Comparison of ENCODE assay signal across 1 cellular context in the genomic region with DNA sequence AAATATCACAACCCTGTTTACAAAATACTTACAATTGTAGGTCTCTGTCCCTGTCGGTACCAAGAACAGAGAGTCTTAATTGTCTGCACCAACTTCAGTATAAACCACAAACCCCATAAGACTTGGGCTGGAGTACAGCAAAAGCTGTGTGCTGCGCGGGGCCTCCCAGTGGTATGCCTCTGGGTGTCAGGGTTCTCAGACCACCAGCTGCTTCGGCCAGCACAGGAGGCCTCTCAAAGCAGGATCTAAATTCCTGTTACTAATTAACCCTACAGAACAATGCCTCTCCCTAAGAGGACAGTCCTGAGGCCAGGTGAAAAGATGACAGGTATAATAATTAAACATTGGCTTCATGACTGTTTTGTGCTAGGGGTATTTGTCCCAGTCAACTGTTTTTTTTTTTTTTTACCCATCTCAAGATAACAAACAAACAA.
TF ChIP-seq lines count a peak whose summit lies in the region.

No MANE protein-coding gene starts in this region.

TF ChIP-seq in IMR-90, 13 proteins besides CTCF, POLR2A, EP300 and RAD21 (continued from another document):
- TF ChIP-seq, protein P1, sequence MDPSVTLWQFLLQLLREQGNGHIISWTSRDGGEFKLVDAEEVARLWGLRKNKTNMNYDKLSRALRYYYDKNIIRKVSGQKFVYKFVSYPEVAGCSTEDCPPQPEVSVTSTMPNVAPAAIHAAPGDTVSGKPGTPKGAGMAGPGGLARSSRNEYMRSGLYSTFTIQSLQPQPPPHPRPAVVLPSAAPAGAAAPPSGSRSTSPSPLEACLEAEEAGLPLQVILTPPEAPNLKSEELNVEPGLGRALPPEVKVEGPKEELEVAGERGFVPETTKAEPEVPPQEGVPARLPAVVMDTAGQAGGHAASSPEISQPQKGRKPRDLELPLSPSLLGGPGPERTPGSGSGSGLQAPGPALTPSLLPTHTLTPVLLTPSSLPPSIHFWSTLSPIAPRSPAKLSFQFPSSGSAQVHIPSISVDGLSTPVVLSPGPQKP (IDR thresholded peaks at IDR 0.05; ENCODE audit: borderline replicate concordance, low read depth, low read length) = no peak
- TF ChIP-seq MAFK (IDR thresholded peaks at IDR 0.05; ENCODE audit: low read depth, low read length) (no peak), RFX5 (IDR thresholded peaks at IDR 0.05; ENCODE audit: low read depth, low read length) (no peak), CHD1 (IDR thresholded peaks at IDR 0.05; ENCODE audit: low read depth, low read length) (no peak), BHLHE40 (IDR thresholded peaks at IDR 0.05; ENCODE audit: low read depth, low read length) (no peak), CEBPB (IDR thresholded peaks at IDR 0.05; ENCODE audit: low read depth, low read length) (no peak), MAZ (IDR thresholded peaks at IDR 0.05; ENCODE audit: borderline replicate concordance, low read depth, low read length) (no peak)
- TF ChIP-seq, protein P2, sequence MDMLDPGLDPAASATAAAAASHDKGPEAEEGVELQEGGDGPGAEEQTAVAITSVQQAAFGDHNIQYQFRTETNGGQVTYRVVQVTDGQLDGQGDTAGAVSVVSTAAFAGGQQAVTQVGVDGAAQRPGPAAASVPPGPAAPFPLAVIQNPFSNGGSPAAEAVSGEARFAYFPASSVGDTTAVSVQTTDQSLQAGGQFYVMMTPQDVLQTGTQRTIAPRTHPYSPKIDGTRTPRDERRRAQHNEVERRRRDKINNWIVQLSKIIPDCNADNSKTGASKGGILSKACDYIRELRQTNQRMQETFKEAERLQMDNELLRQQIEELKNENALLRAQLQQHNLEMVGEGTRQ (IDR thresholded peaks at IDR 0.05; ENCODE audit: low read depth, low read length) = no peak
